In genomic region chr1:227805606-227806197, GRCh38 we compare ENCODE assay signal across 12 cellular contexts. TPM values are rescaled to one million over a fixed set of nuclear protein-coding genes. Genes with fewer than 3 reads are reported as not detected.
DNase-seq lines count a peak whose midpoint lies in the region; ATAC-seq, FAIRE-seq and TF ChIP-seq lines count a peak whose summit lies in the region.
"Had no signal": no experiment of that assay in that cellular context is flagged by ENCODE, and none has a peak within 500 bp of the region (broad histone marks: within the 10 kb centered on the region; RNA-seq: fewer than 3 reads in every experiment).

No MANE protein-coding gene starts in this region.

- H3K9ac ChIP-seq in PC-3 (ENCODE audit: low read length), result peak overlapping the region; percentile 12; the same call in 1 of the 2 replicates

- no peak overlapping the region for H3K4me3 ChIP-seq in PC-3 (ENCODE audit: low read length)
- H3K4me3 ChIP-seq: prostate gland had no signal

- BruUV-seq in PC-3 (replicated peaks; lab: Mats Ljungman, UMichigan), result no TSS peak

- no peaks in the 10 kb centered on the region for H3K27me3 ChIP-seq in PC-3 (ENCODE audit: low read length)

- no peaks in the 10 kb centered on the region for H3K36me3 ChIP-seq in PC-3 (ENCODE audit: low read depth, low read length)
- H3K36me3 ChIP-seq: prostate gland had no signal

- CTCF ChIA-PET in PC-3 (lab: Charles Lee), result interaction anchor here (0.6 to 1.4 kb wide), 11 partner anchors 10 to 148 kb away, joined by 3 to 10 read pairs (median 5); partner anchors contain the start of gene WNT9A

- DNase-seq in ELR (ENCODE audit: low read depth) (peak; percentile 90), PC-3 (peak; percentile 100), omental fat pad (ENCODE audit: low spot score) (no peak), inferior parietal cortex (ENCODE audit: extremely low spot score) (no peak), NCI-H748 treated with DMSO at 0.1 percent for 48 hours (lab: John Stamatoyannopoulos, UW) (no peak), HuH-7.5 (ENCODE audit: low spot score) (no peak)
- DNase-seq: hypothalamus, SIG-M5 had no signal

- peaks cover 20% of the 10 kb centered on the region for H3K4me1 ChIP-seq in PC-3 (ENCODE audit: insufficient read depth, low read length)
- H3K4me1 ChIP-seq: prostate gland had no signal

- peak; percentile 99 for ATAC-seq in PC-3
- peak; percentile 99 for ATAC-seq in omental fat pad (ENCODE audit: low FRiP score)
- no peak for ATAC-seq in HG02759 (IDR thresholded peaks at IDR 0.05; ENCODE audit: unreplicated experiment)

- TF ChIP-seq CTCF in PC-3 (conservative IDR thresholded peaks at IDR 0.05; ENCODE audit: low read depth, low read length) (peak; percentile 79), omental fat pad (IDR thresholded peaks at IDR 0.05) (no peak)

- peak; percentile 82 for FAIRE-seq in endometrium (lab: Jason Lieb, UNC)
- FAIRE-seq: colon had no signal

- peak overlapping the region; percentile 45 for H3K4me2 ChIP-seq in PC-3 (ENCODE audit: low read length)

- H3K79me2 ChIP-seq in PC-3 (ENCODE audit: low read length), result no peaks in the 10 kb centered on the region

- H3K9me2 ChIP-seq in PC-3 (replicated peaks; ENCODE audit: low read length), result no peaks in the 10 kb centered on the region

- peak overlapping the region; percentile 81 for H3K27ac ChIP-seq in PC-3 (ENCODE audit: low read length)
- H3K27ac ChIP-seq: prostate gland had no signal

- H3F3A ChIP-seq in PC-3 (ENCODE audit: low read length, unreplicated experiment), result peaks cover 5% of the 10 kb centered on the region

- no peaks in the 10 kb centered on the region for H4K20me1 ChIP-seq in PC-3 (ENCODE audit: low read length)

- intact Hi-C loops in PC-3 (cut with micrococcal nuclease), result loop anchor here (1.0 to 5.0 kb wide), 6 partner anchors 17 to 323 kb away; no protein-coding TSS in a partner anchor

- H2AFZ ChIP-seq in PC-3 (ENCODE audit: low read length), result no peak overlapping the region

- POLR2A ChIA-PET in PC-3 (lab: Charles Lee; ENCODE audit: unreplicated experiment), result interaction anchor here (0.8 to 1.0 kb wide), 3 partner anchors 10 to 256 kb away, joined by 3 to 7 read pairs (median 4); no protein-coding TSS in a partner anchor

- H3K9me3 ChIP-seq in PC-3 (ENCODE audit: low read length), result no peaks in the 10 kb centered on the region
- H3K9me3 ChIP-seq: prostate gland had no signal

RNA-seq across cellular contexts. Expression of gene PRSS38, which starts 9.8 kb away (rescaled TPM):
- total RNA-seq in PC-3 (2014; rRNA removed) (not detected in 2 replicates), omental fat pad (not detected)

Comparison
In these comparisons a context has a peak if more than half of its experiments do, and no peak if none do; other contexts are left out.
1. DNase-seq: peak in ELR (single experiment) and PC-3 (single experiment); none in omental fat pad (single experiment), inferior parietal cortex (single experiment), NCI-H748 treated with DMSO at 0.1 percent for 48 hours (single experiment) and HuH-7.5 (single experiment).